14 cellular contexts compared by ENCODE assay signal in genomic region chr6:22250486-22250885, GRCh38. TPM values are rescaled to one million over a fixed set of nuclear protein-coding genes. Genes with fewer than 3 reads are reported as not detected.
A peak's percentile ranks its signal among the peaks of the same experiment; 100 is the strongest.
DNase-seq lines count a peak whose midpoint lies in the region; ATAC-seq, FAIRE-seq and TF ChIP-seq lines count a peak whose summit lies in the region.
"Had no signal": no experiment of that assay in that cellular context is flagged by ENCODE, and none has a peak within 500 bp of the region (broad histone marks: within the 10 kb centered on the region; RNA-seq: fewer than 3 reads in every experiment).

No MANE protein-coding gene starts in this region.

- no peaks in the 10 kb centered on the region for H3K36me3 ChIP-seq in Caco-2 (ENCODE audit: control insufficient read depth, insufficient read depth, low read length)
- H3K36me3 ChIP-seq: spleen had no signal

- CTCF ChIA-PET in Caco-2 (lab: Charles Lee): no interaction called here
- CTCF ChIA-PET in CD4-positive, alpha-beta T cell (lab: Charles Lee): no interaction called here

- POLR2A ChIA-PET in Caco-2 (lab: Charles Lee): no interaction called here
- POLR2A ChIA-PET in CD4-positive, alpha-beta T cell (lab: Charles Lee): no interaction called here

- ATAC-seq in HG03565 (IDR thresholded peaks at IDR 0.05; ENCODE audit: unreplicated experiment) (no peak), GM21737 (IDR thresholded peaks at IDR 0.05; ENCODE audit: unreplicated experiment) (no peak)
- ATAC-seq in CD4-positive, alpha-beta T cell (ENCODE audit: poor library complexity): no peak
- ATAC-seq: stimulated activated memory B cell treated with anti-CD40 and anti-IgM and Interleukin-4, amounts not matched to agents 10 μg/mL and 1 μg/mL and 100 μg/mL, for 72 hours had no signal

- no peaks in the 10 kb centered on the region for H3K36me3 Mint-ChIP-seq in Caco-2 (ENCODE audit: insufficient read depth, unreplicated experiment)
- H3K36me3 Mint-ChIP-seq in CD4-positive, alpha-beta T cell (ENCODE audit: low read depth): no peaks in the 10 kb centered on the region
- H3K36me3 Mint-ChIP-seq: memory B cell; stimulated activated memory B cell treated with anti-CD40 and anti-IgM and Interleukin-4, amounts not matched to agents 10 μg/mL and 1 μg/mL and 100 μg/mL, for 72 hours had no signal

- peak; percentile 58 to 61 for DNase-seq in Caco-2
- peak; percentile 57 for DNase-seq in NCI-H1436 (lab: John Stamatoyannopoulos, UW)
- peak; percentile 52 for DNase-seq in RCC 7860 (ENCODE audit: low spot score)
- DNase-seq in kidney glomerular epithelial cell (lab: John Stamatoyannopoulos, UW): peak; percentile 47
- no peak for DNase-seq in CD4-positive, alpha-beta T cell
- DNase-seq in germinal center (ENCODE audit: low spot score): no peak
- DNase-seq: spleen had no signal

- H3K27ac ChIP-seq in CD4-positive, alpha-beta T cell (ENCODE audit: low read depth, low read length): no peak overlapping the region
- H3K27ac ChIP-seq: spleen had no signal

- no peak for TF ChIP-seq CTCF in Caco-2 (IDR thresholded peaks at IDR 0.05; ENCODE audit: insufficient read depth in 1 of 2, low read depth in 1 of 2, low read length in 1 of 2, severe bottlenecking in 1 of 2, unreplicated experiment in 1 of 2)
- no peak for TF ChIP-seq CTCF in CD4-positive, alpha-beta T cell (IDR thresholded peaks at IDR 0.05)

- no TSS peak for BruUV-seq in Caco-2 (replicated peaks; lab: Mats Ljungman, UMichigan)

- H3K4me1 ChIP-seq in Caco-2: peaks cover 46% of the 10 kb centered on the region
- H3K4me1 ChIP-seq: spleen had no signal

- FAIRE-seq in RCC 7860 (lab: Jason Lieb, UNC): no peak

- H3K9me3 ChIP-seq in Caco-2: no peaks in the 10 kb centered on the region; the same call in 1 of the 2 replicates
- no peaks in the 10 kb centered on the region for H3K9me3 ChIP-seq in CD4-positive, alpha-beta T cell (ENCODE audit: control insufficient read depth, low read length)
- H3K9me3 ChIP-seq: spleen had no signal

- H3K27me3 Mint-ChIP-seq in Caco-2 (ENCODE audit: insufficient read depth, unreplicated experiment): no peaks in the 10 kb centered on the region
- no peaks in the 10 kb centered on the region for H3K27me3 Mint-ChIP-seq in CD4-positive, alpha-beta T cell
- H3K27me3 Mint-ChIP-seq: memory B cell; stimulated activated memory B cell treated with anti-CD40 and anti-IgM and Interleukin-4, amounts not matched to agents 10 μg/mL and 1 μg/mL and 100 μg/mL, for 72 hours had no signal

- H3K27ac Mint-ChIP-seq in Caco-2 (ENCODE audit: unreplicated experiment): peak overlapping the region; percentile 82
- no peak overlapping the region for H3K27ac Mint-ChIP-seq in CD4-positive, alpha-beta T cell
- H3K27ac Mint-ChIP-seq: memory B cell; stimulated activated memory B cell treated with anti-CD40 and anti-IgM and Interleukin-4, amounts not matched to agents 10 μg/mL and 1 μg/mL and 100 μg/mL, for 72 hours; T-helper 2 cell treated with Interferon-gamma antibody and Interleukin-4, amounts not matched to agents 5 μg/mL and 100 μg/mL, for 36 hours had no signal

- peaks cover 31% of the 10 kb centered on the region for H3K4me1 Mint-ChIP-seq in Caco-2 (ENCODE audit: low read depth, unreplicated experiment)
- no peaks in the 10 kb centered on the region for H3K4me1 Mint-ChIP-seq in CD4-positive, alpha-beta T cell (ENCODE audit: low read depth)
- H3K4me1 Mint-ChIP-seq: memory B cell; stimulated activated memory B cell treated with anti-CD40 and anti-IgM and Interleukin-4, amounts not matched to agents 10 μg/mL and 1 μg/mL and 100 μg/mL, for 72 hours had no signal

- no peaks in the 10 kb centered on the region for H3K27me3 ChIP-seq in Caco-2 (replicated peaks; ENCODE audit: control insufficient read depth, insufficient read depth, low read length)
- no peaks in the 10 kb centered on the region for H3K27me3 ChIP-seq in CD4-positive, alpha-beta T cell (ENCODE audit: control insufficient read depth, insufficient read depth, low read length)
- H3K27me3 ChIP-seq: spleen had no signal

- intact Hi-C loops in Caco-2 (cut with micrococcal nuclease; ENCODE audit: unreplicated experiment): loop anchor here (5.0 kb wide), 3 partner anchors 112 to 577 kb away; no protein-coding TSS in a partner anchor
- intact Hi-C loops in CD4-positive, alpha-beta T cell (cut with DNase I, micrococcal nuclease): no loop called here

- H3K4me3 Mint-ChIP-seq in Caco-2 (ENCODE audit: unreplicated experiment): peak overlapping the region; percentile 17
- H3K4me3 Mint-ChIP-seq in CD4-positive, alpha-beta T cell: no peak overlapping the region
- H3K4me3 Mint-ChIP-seq: memory B cell; stimulated activated memory B cell treated with anti-CD40 and anti-IgM and Interleukin-4, amounts not matched to agents 10 μg/mL and 1 μg/mL and 100 μg/mL, for 72 hours; T-helper 2 cell treated with Interferon-gamma antibody and Interleukin-4, amounts not matched to agents 5 μg/mL and 100 μg/mL, for 36 hours had no signal

- H3K4me3 ChIP-seq in Caco-2 (ENCODE audit: low read depth, low read length): no peak overlapping the region
- H3K4me3 ChIP-seq: spleen had no signal

- no peaks in the 10 kb centered on the region for H3K9me3 Mint-ChIP-seq in Caco-2 (ENCODE audit: unreplicated experiment)
- peaks cover 3% of the 10 kb centered on the region for H3K9me3 Mint-ChIP-seq in CD4-positive, alpha-beta T cell

RNA-seq across cellular contexts. Expression of gene PRL, which starts 46.4 kb away (rescaled TPM):
- not detected in 2 replicates for total RNA-seq in Caco-2 (2022)
- not detected for total RNA-seq in CD4-positive, alpha-beta T cell
- total RNA-seq: fibroblast of lung, HT1080 had no signal

Comparison
In these comparisons a context has a peak if more than half of its experiments do, and no peak if none do; other contexts are left out.
1. DNase-seq: peak in Caco-2 (2 of 2), NCI-H1436 (single experiment), RCC 7860 (single experiment) and kidney glomerular epithelial cell (single experiment); none in CD4-positive, alpha-beta T cell (0 of 10) and germinal center (single experiment).